21 cellular contexts compared by ENCODE assay signal in the genomic region with DNA sequence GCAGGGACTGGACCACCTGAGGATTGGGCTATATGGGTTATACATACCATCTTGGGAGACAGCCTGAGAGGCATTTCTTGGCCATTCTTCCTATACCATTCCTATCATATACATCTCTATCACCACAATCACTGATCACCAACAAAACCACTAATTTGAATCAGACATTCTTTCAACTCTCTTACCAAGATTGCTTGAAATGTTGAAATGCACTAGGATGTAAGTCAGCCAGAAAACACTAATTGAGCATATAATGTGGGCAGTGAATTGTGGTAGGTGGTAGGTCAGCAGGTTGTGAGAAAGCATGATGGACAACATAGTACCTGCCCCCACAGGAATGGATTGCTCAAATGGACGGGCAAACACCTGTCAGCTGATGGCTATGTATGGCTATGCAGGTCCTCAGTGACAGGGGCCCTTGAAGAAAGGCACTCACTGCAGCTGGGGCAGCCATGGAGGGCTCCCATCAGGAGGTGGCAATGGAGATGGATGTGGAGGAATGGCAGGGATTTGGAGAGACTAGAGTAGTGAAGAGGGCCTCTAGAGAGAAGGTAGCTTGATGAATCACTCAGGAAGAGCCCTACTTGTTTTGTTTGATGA. TPM values are rescaled to one million over a fixed set of nuclear protein-coding genes. Genes with fewer than 3 reads are reported as not detected.
DNase-seq lines count a peak whose midpoint lies in the region; ATAC-seq, FAIRE-seq and TF ChIP-seq lines count a peak whose summit lies in the region.
"Had no signal": no experiment of that assay in that cellular context is flagged by ENCODE, and none has a peak within 500 bp of the region (broad histone marks: within the 10 kb centered on the region; RNA-seq: fewer than 3 reads in every experiment).

No MANE protein-coding gene starts in this region.

- H3K4me1 Mint-ChIP-seq in GM23338, result peaks cover 32% of the 10 kb centered on the region
- H3K4me1 Mint-ChIP-seq: activated CD4-positive, alpha-beta T cell treated with anti-CD3 and anti-CD28 coated beads, Interleukin-2, amount 10 ng/mL, durations not matched to agents 24 days and 14 days; natural killer cell had no signal

- H3K27me3 ChIP-seq in GM23338 (ENCODE audit: insufficient read depth) (no peaks in the 10 kb centered on the region), ascending aorta (no peaks in the 10 kb centered on the region), keratinocyte (ENCODE audit: control insufficient read depth, extremely low read depth, insufficient read depth, low read length) (no peaks in the 10 kb centered on the region), skeletal muscle satellite cell (ENCODE audit: control insufficient read depth, insufficient read depth, low read length) (no peaks in the 10 kb centered on the region)

- H3K27me3 Mint-ChIP-seq in GM23338 (ENCODE audit: insufficient read depth, low read depth, poor library complexity), result peaks cover 5% of the 10 kb centered on the region

- H3K4me3 ChIP-seq in GM23338 (no peak overlapping the region), ascending aorta (no peak overlapping the region), keratinocyte (ENCODE audit: control insufficient read depth in 2 of 3, extremely low read depth in 1 of 3, insufficient read depth in 2 of 3, low read depth in 1 of 3, low read length in 3 of 3) (no peak overlapping the region), skeletal muscle satellite cell (ENCODE audit: low read length) (no peak overlapping the region)

- no peak for DNase-seq in GM23338 (ENCODE audit: low spot score)
- DNase-seq in ascending aorta (ENCODE audit: low spot score in 2 of 2), result no peak
- no peak for DNase-seq in keratinocyte (ENCODE audit: low read depth, low spot score)
- no peak for DNase-seq in T-helper 9 cell
- no peak for DNase-seq in effector CD8-positive, alpha-beta T cell (lab: John Stamatoyannopoulos, UW)
- DNase-seq in stimulated activated CD4-positive, alpha-beta T cell treated with anti-CD3 and anti-CD28 coated beads, Interleukin-4, amount 100 ng/mL, for 24 hours, result no peak
- DNase-seq: activated CD4-positive, alpha-beta T cell treated with anti-CD3 and anti-CD28 coated beads, Interleukin-2, amount 10 ng/mL, durations not matched to agents 24 days and 14 days; activated T-cell treated with anti-CD3 and anti-CD28 coated beads, Interleukin-2, amount 50 U/mL, for 4 hours; DMS 273 treated with DMSO at 0.1 percent for 48 hours; hippocampal formation; natural killer cell; NCI-H1092 treated with DMSO at 0.1 percent for 48 hours; NCI-H2171 treated with DMSO at 0.1 percent for 48 hours; NK-92 treated with Interleukin-12 subunit alpha and Interleukin-12 subunit beta, amount 100 ng/mL, for 24 hours; right cardiac atrium; SHP77; stimulated activated CD4-positive, alpha-beta T cell treated with anti-CD3 and anti-CD28 coated beads, Interleukin-2, amount 100 ng/mL, for 48 hours had no signal

- H3K79me2 ChIP-seq in GM23338 (replicated peaks; ENCODE audit: insufficient read depth) (no peaks in the 10 kb centered on the region), keratinocyte (ENCODE audit: control insufficient read depth, insufficient read depth, low read length) (no peaks in the 10 kb centered on the region)

- no peak overlapping the region for H3K27ac Mint-ChIP-seq in GM23338
- H3K27ac Mint-ChIP-seq: activated CD4-positive, alpha-beta T cell treated with anti-CD3 and anti-CD28 coated beads, Interleukin-2, amount 10 ng/mL, durations not matched to agents 24 days and 14 days; dendritic cell treated with granulocyte-macrophage colony-stimulating factor and Interleukin-4, amounts not matched to agents 40 ng/mL and 50 ng/mL, for 4 days; natural killer cell; type B pancreatic cell had no signal

- H3K9ac ChIP-seq in keratinocyte (ENCODE audit: control insufficient read depth, extremely low read depth, insufficient read depth, low read length), result no peak overlapping the region
- H3K9ac ChIP-seq in skeletal muscle satellite cell (ENCODE audit: low read depth, low read length), result peak overlapping the region; percentile 72

- H3K4me2 ChIP-seq in GM23338, result 0 out of 2 replicates have a peak overlapping the region, but pooled peaks have one; percentile 65
- peak overlapping the region; percentile 64 for H3K4me2 ChIP-seq in keratinocyte (ENCODE audit: control insufficient read depth, extremely low read depth, insufficient read depth, low read depth, low read length)
- no peak overlapping the region for H3K4me2 ChIP-seq in skeletal muscle satellite cell (ENCODE audit: low read length)

- no peaks in the 10 kb centered on the region; the same call in 2 of the 3 replicates for H3K36me3 Mint-ChIP-seq in GM23338 (ENCODE audit: low read depth)
- H3K36me3 Mint-ChIP-seq: natural killer cell, type B pancreatic cell had no signal

- no peaks in the 10 kb centered on the region; the same call in 2 of the 3 replicates for H3K9me3 Mint-ChIP-seq in GM23338
- H3K9me3 Mint-ChIP-seq: activated CD4-positive, alpha-beta T cell treated with anti-CD3 and anti-CD28 coated beads, Interleukin-2, amount 10 ng/mL, durations not matched to agents 24 days and 14 days; activated T-cell treated with anti-CD3 and anti-CD28 coated beads, Interleukin-2, amount 50 U/mL, for 4 hours; dendritic cell treated with granulocyte-macrophage colony-stimulating factor and Interleukin-4, amounts not matched to agents 40 ng/mL and 50 ng/mL, for 4 days; natural killer cell; type B pancreatic cell had no signal

- H3K4me1 ChIP-seq in GM23338 (ENCODE audit: insufficient read depth) (peaks cover 28% of the 10 kb centered on the region), ascending aorta (peaks cover 8 to 30% of the 10 kb centered on the region in 2 donors), keratinocyte (ENCODE audit: control insufficient read depth, extremely low read depth, insufficient read depth, low read length) (peaks cover 74% of the 10 kb centered on the region), skeletal muscle satellite cell (ENCODE audit: control insufficient read depth, insufficient read depth, low read length) (peaks cover 60% of the 10 kb centered on the region)

- TF ChIP-seq CTCF in GM23338 (conservative IDR thresholded peaks at IDR 0.05; ENCODE audit: low read depth in 2 of 2) (no peak), ascending aorta (IDR thresholded peaks at IDR 0.05) (no peak), keratinocyte (optimal IDR thresholded peaks at IDR 0.05 in 1 of 3, IDR thresholded peaks at IDR 0.05 in 1 of 3, conservative IDR thresholded peaks at IDR 0.05 in 1 of 3; ENCODE audit: extremely low read depth in 1 of 3, insufficient read depth in 2 of 3, low read length in 3 of 3) (no peak)

- 0 out of 2 replicates have a peak, but pooled peaks cover 3% of the 10 kb centered on the region for H3F3A ChIP-seq in GM23338 (replicated peaks; ENCODE audit: low read depth)

- peak; percentile 49 for FAIRE-seq in keratinocyte (lab: Jason Lieb, UNC)

- H3K27ac ChIP-seq in GM23338 (ENCODE audit: low read depth), result no peak overlapping the region
- H3K27ac ChIP-seq in ascending aorta, result peak overlapping the region; percentile 50 to 67
- H3K27ac ChIP-seq in keratinocyte (ENCODE audit: control insufficient read depth, insufficient read depth, low read length), result peak overlapping the region; percentile 85

- H3K4me3 Mint-ChIP-seq in GM23338, result no peak overlapping the region
- H3K4me3 Mint-ChIP-seq: activated CD4-positive, alpha-beta T cell treated with anti-CD3 and anti-CD28 coated beads, Interleukin-2, amount 10 ng/mL, durations not matched to agents 24 days and 14 days; activated T-cell treated with anti-CD3 and anti-CD28 coated beads, Interleukin-2, amount 50 U/mL, for 4 hours; dendritic cell treated with granulocyte-macrophage colony-stimulating factor and Interleukin-4, amounts not matched to agents 40 ng/mL and 50 ng/mL, for 4 days; natural killer cell; type B pancreatic cell had no signal

- dilution Hi-C loops in keratinocyte (cut with MboI; ENCODE audit: extremely low pct_ligation_motif_present, low sequenced_read_pairs), result no loop called here

- H4K20me1 ChIP-seq in GM23338 (replicated peaks; ENCODE audit: insufficient read depth) (no peaks in the 10 kb centered on the region), keratinocyte (ENCODE audit: control insufficient read depth, extremely low read depth, insufficient read depth, low read length) (no peaks in the 10 kb centered on the region)

- no peak overlapping the region for H2AFZ ChIP-seq in GM23338
- no peak overlapping the region for H2AFZ ChIP-seq in keratinocyte (ENCODE audit: control insufficient read depth, low read length)

- H3K9me3 ChIP-seq in ascending aorta (no peaks in the 10 kb centered on the region), keratinocyte (ENCODE audit: control insufficient read depth, low read depth, low read length) (no peaks in the 10 kb centered on the region), skeletal muscle satellite cell (replicated peaks; ENCODE audit: low read length) (no peaks in the 10 kb centered on the region)

- H3K36me3 ChIP-seq in GM23338 (ENCODE audit: insufficient read depth), result no peaks in the 10 kb centered on the region
- no peaks in the 10 kb centered on the region for H3K36me3 ChIP-seq in ascending aorta
- no peaks in the 10 kb centered on the region for H3K36me3 ChIP-seq in keratinocyte (ENCODE audit: control insufficient read depth in 2 of 2, extremely low read depth in 1 of 2, insufficient read depth in 2 of 2, low read length in 2 of 2)
- no peaks in the 10 kb centered on the region for H3K36me3 ChIP-seq in skeletal muscle satellite cell (ENCODE audit: insufficient read depth, low read length)

- peaks cover 3% of the 10 kb centered on the region for H3K9me1 ChIP-seq in keratinocyte (ENCODE audit: control insufficient read depth, extremely low read depth, insufficient read depth, low read length)

- intact Hi-C loops in ascending aorta (cut with DNase I), result no loop called here

- no peaks in the 10 kb centered on the region for H3K9me2 ChIP-seq in GM23338 (ENCODE audit: insufficient read depth)

- no peak for ATAC-seq in GM23338
- ATAC-seq in activated CD4-positive, CD25-positive, alpha-beta regulatory T cell treated with anti-CD3 and anti-CD28 coated beads, Interleukin-2, amount 50 U/mL, for 24 hours, result no peak
- ATAC-seq: activated T-cell treated with anti-CD3 and anti-CD28 coated beads, Interleukin-2, amount 50 U/mL, for 4 hours; natural killer cell had no signal

RNA-seq across cellular contexts. Expression of a gene that starts 49.0 kb away (rescaled TPM):
- 96.2 and 102 TPM in 2 replicates for total RNA-seq in GM23338 (2014; rRNA removed; shearing (Covaris generic))
- polyA plus RNA-seq in GM23338 (2016; fragmentation: Nextera tagmentation; extraction: Ambion mirVana), result 17.4 and 17.9 TPM in 2 replicates
- 156 TPM for total RNA-seq in ascending aorta
- 39.8 to 57.2 TPM (median 45.6 TPM) in 3 replicates for polyA plus RNA-seq in keratinocyte
- 52.7 TPM for polyA plus RNA-seq in keratinocyte (2011; ENCODE audit: low read depth)
- polyA plus RNA-seq in keratinocyte (2011; cell fraction: cytosol; rRNA removed), result 30.8 and 32.5 TPM in 2 replicates
- 88.6 and 88.9 TPM in 2 replicates for polyA plus RNA-seq in keratinocyte (2011; cell fraction: nucleus; rRNA removed)
- 44.4 and 81.4 TPM in 2 replicates for polyA plus RNA-seq in keratinocyte (2012; ENCODE audit: low replicate concordance)
- polyA minus RNA-seq in keratinocyte, result 49.8 to 105 TPM (median 62.0 TPM) in 3 replicates
- 64.5 TPM for polyA minus RNA-seq in keratinocyte (2011; cell fraction: cytosol; rRNA and poly(A)+ RNA removed)
- 82.0 and 84.4 TPM in 2 replicates for polyA minus RNA-seq in keratinocyte (2011; cell fraction: nucleus; rRNA and poly(A)+ RNA removed)
- 40.8 and 77.5 TPM in 2 replicates for total RNA-seq in skeletal muscle satellite cell (2012; rRNA removed)
- total RNA-seq: activated CD4-positive, alpha-beta T cell treated with anti-CD3 and anti-CD28 coated beads, Interleukin-2, amount 10 ng/mL, durations not matched to agents 24 days and 14 days; natural killer cell had no signal
